Comparison of ENCODE assay signal across 32 cellular contexts in the genomic region with DNA sequence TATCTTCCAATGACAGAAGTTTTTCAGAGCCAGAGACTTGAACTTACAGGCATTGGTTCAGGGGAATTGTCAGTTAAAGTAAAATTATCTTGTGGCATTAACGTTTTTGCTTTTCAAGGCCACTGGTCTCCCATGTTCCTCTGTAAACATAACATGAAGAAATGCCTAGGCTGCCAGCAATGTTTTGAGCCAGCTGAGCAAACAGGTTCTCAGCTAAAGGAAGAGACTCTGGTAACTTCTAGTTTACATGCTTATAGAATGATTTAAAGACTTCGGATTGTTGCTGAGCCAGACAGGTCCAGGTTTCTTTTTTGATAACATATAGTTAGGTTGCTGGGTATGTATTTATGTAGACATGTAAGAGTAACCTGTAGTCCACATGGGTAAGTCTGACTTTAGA.
"Had no signal": no experiment of that assay in that cellular context is flagged by ENCODE, and none has a peak within 500 bp of the region (broad histone marks: within the 10 kb centered on the region; RNA-seq: fewer than 3 reads in every experiment).

No MANE protein-coding gene starts in this region.

- FAIRE-seq: islet of Langerhans, kidney had no signal

- H3K4me1 ChIP-seq: left lung, neural progenitor cell, suprapubic skin, upper lobe of left lung, vagina had no signal

- H3K4me1 Mint-ChIP-seq: immature natural killer cell; mesothelial cell of epicardium; nephron progenitor cell; neural progenitor cell; stimulated activated naive B cell treated with anti-CD40 and anti-IgM and Interleukin-4, amounts not matched to agents 10 μg/mL and 1 μg/mL and 100 μg/mL, for 72 hours had no signal

- H2AFZ ChIP-seq: neural progenitor cell had no signal

- ATAC-seq: left colon; left lung; natural killer cell; right cardiac atrium; sciatic nerve; stimulated activated naive B cell treated with anti-CD40 and anti-IgM and Interleukin-4, amounts not matched to agents 10 μg/mL and 1 μg/mL and 100 μg/mL, for 72 hours; stimulated activated naive CD8-positive, alpha-beta T cell treated with anti-CD3 and anti-CD28 coated beads, Interleukin-15, Interleukin-2, amounts not matched to agents 100 U/mL and 50 U/mL, for 24 hours had no signal

- H3K36me3 ChIP-seq: left lung, neural progenitor cell, neutrophil, stomach, suprapubic skin, thoracic aorta, upper lobe of left lung, vagina had no signal

- H3K27me3 ChIP-seq: left lung, neural progenitor cell, neutrophil, stomach, suprapubic skin, tibial artery, upper lobe of left lung, vagina had no signal

- DNase-seq: hypothalamus; immature natural killer cell; kidney; left colon; left lung; mesendoderm; naive B cell; natural killer cell; nephron progenitor cell; occipital lobe; retina; right cardiac atrium; stimulated activated CD4-positive, alpha-beta T cell treated with anti-CD3 and anti-CD28 coated beads, Interleukin-12 subunit alpha, Interleukin-12 subunit beta, amount 100 ng/mL, for 4 hours; stimulated activated CD4-positive, alpha-beta T cell treated with anti-CD3 and anti-CD28 coated beads, Interleukin-15, amount 100 ng/mL, for 24 hours; stimulated activated CD4-positive, alpha-beta T cell treated with anti-CD3 and anti-CD28 coated beads, Interleukin-2, amount 100 ng/mL, for 24 hours; stimulated activated CD4-positive, alpha-beta T cell treated with anti-CD3 and anti-CD28 coated beads, Interleukin-4, amount 100 ng/mL, for 1 hour; stimulated activated naive B cell treated with anti-CD40 and anti-IgM and Interleukin-4, amounts not matched to agents 10 μg/mL and 1 μg/mL and 100 μg/mL, for 72 hours; stimulated activated naive CD8-positive, alpha-beta T cell treated with anti-CD3 and anti-CD28 coated beads, Interleukin-15, Interleukin-2, amounts not matched to agents 100 U/mL and 50 U/mL, for 24 hours; stomach; tibial artery; upper lobe of left lung had no signal

- H3K9me3 ChIP-seq: vagina had no signal

- H3K4me3 Mint-ChIP-seq: immature natural killer cell; mesothelial cell of epicardium; naive B cell; natural killer cell; nephron progenitor cell; neural progenitor cell; stimulated activated naive B cell treated with anti-CD40 and anti-IgM and Interleukin-4, amounts not matched to agents 10 μg/mL and 1 μg/mL and 100 μg/mL, for 72 hours had no signal

- H3K27ac Mint-ChIP-seq: immature natural killer cell; mesothelial cell of epicardium; natural killer cell; nephron progenitor cell; neural progenitor cell; progenitor cell of endocrine pancreas; stimulated activated naive B cell treated with anti-CD40 and anti-IgM and Interleukin-4, amounts not matched to agents 10 μg/mL and 1 μg/mL and 100 μg/mL, for 72 hours had no signal

- H3K27ac ChIP-seq: left lung, neural progenitor cell, neutrophil, skin epidermis, stomach, suprapubic skin, thoracic aorta, tibial artery, upper lobe of left lung, vagina had no signal

- H3K4me2 ChIP-seq: neural progenitor cell had no signal

- H3K4me3 ChIP-seq: left lung, lung, neural progenitor cell, skin epidermis, stomach, suprapubic skin, thoracic aorta, tibial artery, upper lobe of left lung, vagina had no signal

- H3K27me3 Mint-ChIP-seq: progenitor cell of endocrine pancreas; stimulated activated naive B cell treated with anti-CD40 and anti-IgM and Interleukin-4, amounts not matched to agents 10 μg/mL and 1 μg/mL and 100 μg/mL, for 72 hours had no signal

- H3K9ac ChIP-seq: neural progenitor cell had no signal
